ENCODE assay signal across 12 cellular contexts in the genomic region with DNA sequence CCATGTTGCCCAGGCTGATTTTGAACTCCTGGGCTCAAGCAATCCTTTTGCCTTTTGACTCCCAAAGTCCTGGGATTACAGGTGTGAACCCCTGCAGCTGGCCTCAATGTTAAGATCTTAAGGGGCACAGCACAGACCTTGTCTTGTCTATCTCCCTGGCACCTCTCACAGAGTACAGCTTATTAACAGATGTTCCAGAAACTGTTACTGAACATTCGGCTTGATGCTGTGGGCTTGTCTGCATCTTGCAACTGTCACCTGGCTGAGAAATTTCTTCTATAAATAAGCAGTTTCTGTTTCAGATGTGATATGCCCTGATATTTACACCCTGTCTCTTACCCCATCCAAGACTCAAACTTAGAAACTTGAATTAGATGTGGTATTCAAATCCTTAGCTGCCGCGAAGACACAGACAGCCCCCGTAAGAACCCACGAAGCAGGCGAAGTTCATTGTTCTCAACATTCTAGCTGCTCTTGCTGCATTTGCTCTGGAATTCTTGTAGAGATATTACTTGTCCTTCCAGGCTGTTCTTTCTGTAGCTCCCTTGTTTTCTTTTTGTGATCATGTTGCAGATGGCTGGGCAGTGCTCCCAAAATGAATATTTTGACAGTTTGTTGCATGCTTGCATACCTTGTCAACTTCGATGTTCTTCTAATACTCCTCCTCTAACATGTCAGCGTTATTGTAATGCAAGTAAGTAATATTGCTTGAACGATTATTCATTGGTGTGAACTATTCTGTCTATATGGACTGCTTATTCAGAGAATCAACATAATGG. TPM values are rescaled to one million over a fixed set of nuclear protein-coding genes. Genes with fewer than 3 reads are reported as not detected.
A peak's percentile ranks its signal among the peaks of the same experiment; 100 is the strongest.
DNase-seq lines count a peak whose midpoint lies in the region; ATAC-seq, FAIRE-seq and TF ChIP-seq lines count a peak whose summit lies in the region.
"Had no signal": no experiment of that assay in that cellular context is flagged by ENCODE, and none has a peak within 500 bp of the region (broad histone marks: within the 10 kb centered on the region; RNA-seq: fewer than 3 reads in every experiment).

A gene (plus strand): TSS at position 450 of the 779 bp plus-strand sequence. CDS start 115 bp downstream, at position 565.

- no peaks in the 10 kb centered on the region for H3F3A ChIP-seq in SK-N-SH (replicated peaks; ENCODE audit: insufficient read depth)

- no peak within 1 kb of the TSS for H3K23ac ChIP-seq in H1 (ENCODE audit: insufficient read length)

- H4K8ac ChIP-seq in H1 (ENCODE audit: extremely low read depth, insufficient read depth, low read length), result no peak within 1 kb of the TSS

- FAIRE-seq in GM12891 (lab: Jason Lieb, UNC), result peak; percentile 82
- FAIRE-seq in H1 (lab: Jason Lieb, UNC), result no peak
- FAIRE-seq: astrocyte had no signal

- H4K20me1 ChIP-seq in H1 (replicated peaks in 1 of 2; ENCODE audit: control insufficient read depth in 1 of 2, insufficient read depth in 2 of 2, low read length in 2 of 2) (peaks cover 0 to 2% of the 10 kb centered on the region in 2 experiments), SK-N-SH (ENCODE audit: insufficient read depth) (no peaks in the 10 kb centered on the region)

- H3K23me2 ChIP-seq in H1 (ENCODE audit: low read depth, low read length), result no peaks in the 10 kb centered on the region

- H2AFZ ChIP-seq in H1 (ENCODE audit: low read length) (peak within 1 kb of the TSS; percentile 67; the same call in 1 of the 2 replicates), SK-N-SH (ENCODE audit: low read depth) (no peak within 1 kb of the TSS)

- CTCF ChIA-PET in H1 (lab: Charles Lee; ENCODE audit: partially characterized antibody) (interaction anchor here (1.1 to 3.2 kb wide), 3 partner anchors 16 to 103 kb away, joined by 4 to 12 read pairs (median 8); no protein-coding TSS in a partner anchor), SK-N-SH (lab: Yijun Ruan, JAX) (interaction anchor here (4.0 kb wide), 1 partner anchor 103 kb away, joined by 20 read pairs; no protein-coding TSS in a partner anchor)

- no peak within 1 kb of the TSS for H3K27ac ChIP-seq in H1 (ENCODE audit: low read depth, low read length)
- no peak within 1 kb of the TSS for H3K27ac ChIP-seq in SK-N-SH (ENCODE audit: low read depth in 2 of 2, low read length in 1 of 2)

- peak within 1 kb of the TSS; percentile 55 for H4K91ac ChIP-seq in H1 (replicated peaks; ENCODE audit: insufficient read length, low read length)

- no peak within 1 kb of the TSS for H2BK15ac ChIP-seq in H1 (ENCODE audit: low read length)

- H3K56ac ChIP-seq in H1 (replicated peaks; ENCODE audit: insufficient read length, low read depth, low read length), result no peak within 1 kb of the TSS

- no peak within 1 kb of the TSS for H3K14ac ChIP-seq in H1 (ENCODE audit: insufficient read length)

- H3K4ac ChIP-seq in H1 (replicated peaks; ENCODE audit: insufficient read length, low read depth, low read length), result no peak within 1 kb of the TSS

- H3K18ac ChIP-seq in H1 (ENCODE audit: extremely low read depth, low read length), result no peak within 1 kb of the TSS

- H3K79me2 ChIP-seq in H1 (ENCODE audit: control insufficient read depth in 1 of 2, insufficient read depth in 2 of 2, low read length in 2 of 2), result no peaks in the 10 kb centered on the region
- H3K79me2 ChIP-seq in SK-N-SH (ENCODE audit: insufficient read depth), result no peaks in the 10 kb centered on the region

- TF ChIP-seq EP300 in H1 (IDR thresholded peaks at IDR 0.05; ENCODE audit: borderline replicate concordance in 1 of 2, low read depth in 2 of 2, low read length in 2 of 2) (no peak), SK-N-SH (IDR thresholded peaks at IDR 0.05; ENCODE audit: borderline replicate concordance in 1 of 2, low read depth in 1 of 2, low read length in 1 of 2) (no peak)

- TF ChIP-seq RAD21 in H1 (IDR thresholded peaks at IDR 0.05 in 1 of 2, conservative IDR thresholded peaks at IDR 0.05 in 1 of 2; ENCODE audit: low read depth in 2 of 2, low read length in 2 of 2), result no peak
- no peak for TF ChIP-seq RAD21 in SK-N-SH (IDR thresholded peaks at IDR 0.05; ENCODE audit: low read length)

- H3K4me3 ChIP-seq in H1 (ENCODE audit: extremely low read depth in 1 of 4, insufficient read depth in 2 of 4, low read depth in 3 of 4, low read length in 4 of 4) (no peak within 1 kb of the TSS), SK-N-SH (ENCODE audit: low read depth in 2 of 2, low read length in 1 of 2) (no peak within 1 kb of the TSS)
- H3K4me3 ChIP-seq: tibial nerve had no signal

- H3K4me2 ChIP-seq in H1 (ENCODE audit: insufficient read depth in 1 of 2, low read depth in 2 of 2, low read length in 2 of 2) (no peak within 1 kb of the TSS), SK-N-SH (no peak within 1 kb of the TSS)

- POLR2A ChIA-PET in H1 (lab: Charles Lee; ENCODE audit: partially characterized antibody), result no interaction called here
- POLR2A ChIA-PET in SK-N-SH (lab: Yijun Ruan, JAX), result interaction anchor here (0.6 to 0.7 kb wide), 2 partner anchors 8 to 49 kb away, joined by 3 to 4 read pairs; a partner anchor contains a TSS

- ATAC-seq in GM19463 (IDR thresholded peaks at IDR 0.05; ENCODE audit: unreplicated experiment) (peak; percentile 77), HG03066 (IDR thresholded peaks at IDR 0.05; ENCODE audit: low read depth, unreplicated experiment) (peak; percentile 65)

- TF ChIP-seq CTCF in H1 (IDR thresholded peaks at IDR 0.05; ENCODE audit: control extremely low read depth in 1 of 3, insufficient read depth in 1 of 3, low read depth in 1 of 3, low read length in 3 of 3) (no peak), SK-N-SH (IDR thresholded peaks at IDR 0.05) (no peak)

- H3K36me3 ChIP-seq in H1 (ENCODE audit: control insufficient read depth in 2 of 4, insufficient read depth in 4 of 4, low read length in 3 of 4) (no peaks in the 10 kb centered on the region), SK-N-SH (replicated peaks in 1 of 2; ENCODE audit: control insufficient read depth in 1 of 2, insufficient read depth in 2 of 2, low read length in 1 of 2) (no peaks in the 10 kb centered on the region)
- H3K36me3 ChIP-seq: tibial nerve had no signal

- no peaks in the 10 kb centered on the region for H3K79me1 ChIP-seq in H1 (ENCODE audit: low read depth, low read length)

- H2AK5ac ChIP-seq in H1 (ENCODE audit: low read depth, low read length), result no peak within 1 kb of the TSS

- H2BK12ac ChIP-seq in H1 (ENCODE audit: low read depth, low read length), result no peak within 1 kb of the TSS

- no peaks in the 10 kb centered on the region for H3K9me2 ChIP-seq in SK-N-SH

- no peak within 1 kb of the TSS for H4K5ac ChIP-seq in H1 (ENCODE audit: insufficient read length, low read depth, low read length)

- H3K9ac ChIP-seq in H1 (replicated peaks in 1 of 4; ENCODE audit: extremely low read depth in 1 of 4, low read depth in 3 of 4, low read length in 3 of 4), result no peak within 1 kb of the TSS
- no peak within 1 kb of the TSS for H3K9ac ChIP-seq in SK-N-SH

- no peaks in the 10 kb centered on the region for H3K27me3 ChIP-seq in H1 (replicated peaks in 1 of 4; ENCODE audit: control insufficient read depth in 3 of 4, extremely low read depth in 1 of 4, insufficient read depth in 3 of 4, low read length in 3 of 4)
- H3K27me3 ChIP-seq in SK-N-SH (ENCODE audit: insufficient read depth), result no peaks in the 10 kb centered on the region
- H3K27me3 ChIP-seq: tibial nerve had no signal

- H3K4me1 ChIP-seq in H1 (replicated peaks in 1 of 4; ENCODE audit: control insufficient read depth in 3 of 4, insufficient read depth in 4 of 4, low read length in 3 of 4) (no peaks in the 10 kb centered on the region), SK-N-SH (ENCODE audit: control insufficient read depth in 1 of 2, insufficient read depth in 2 of 2, low read depth in 1 of 2, low read length in 1 of 2) (no peaks in the 10 kb centered on the region)

- peak; percentile 82; the same call in 1 of the 2 replicates for TF ChIP-seq POLR2A in GM12891 (IDR thresholded peaks at IDR 0.05; ENCODE audit: low read depth, low read length)
- TF ChIP-seq POLR2A in H1 (IDR thresholded peaks at IDR 0.05; ENCODE audit: control extremely low read depth in 1 of 2, low read depth in 2 of 2, low read length in 2 of 2), result no peak

- no peak for DNase-seq in GM12891 (ENCODE audit: insufficient read length, low spot score)
- no peak for DNase-seq in H1 (ENCODE audit: low read depth in 1 of 2, low spot score in 2 of 2)
- no peak for DNase-seq in NK-92 treated with Interleukin-12 subunit alpha and Interleukin-12 subunit beta, amount 100 ng/mL, for 24 hours (lab: John Stamatoyannopoulos, UW)
- DNase-seq in SK-N-DZ (ENCODE audit: low spot score), result no peak
- DNase-seq in SK-N-SH, result no peak
- DNase-seq in T1000 (lab: John Stamatoyannopoulos, UW), result no peak
- DNase-seq: DMS153, NCI-H1092 treated with DMSO at 0.1 percent for 48 hours had no signal

- H2BK120ac ChIP-seq in H1 (replicated peaks; ENCODE audit: low read depth, low read length), result no peak within 1 kb of the TSS

- WGBS in H1 (ENCODE audit: extremely low coverage in 1 of 2, insufficient coverage in 1 of 2, insufficient read length in 1 of 2, insufficient replicate concordance in 2 of 2, low coverage in 1 of 2, low lambda C conversion rate in 2 of 2, missing lambda C conversion rate in 1 of 2), 2 experiments, result 79% methylated on average over 9 of the region's 9 CpGs; no CpG with 5 or more reads in 1 of the 2 experiments
- WGBS in SK-N-SH (ENCODE audit: low lambda C conversion rate), result 63% methylated on average over 9 of the region's 9 CpGs

- no peak within 1 kb of the TSS for H2BK5ac ChIP-seq in H1 (ENCODE audit: low read depth, low read length)

- no peak within 1 kb of the TSS for H2BK20ac ChIP-seq in H1 (ENCODE audit: low read length)

- no peaks in the 10 kb centered on the region for H3K9me3 ChIP-seq in H1 (ENCODE audit: insufficient read depth in 2 of 2, low read depth in 1 of 2, low read length in 1 of 2)
- no peaks in the 10 kb centered on the region for H3K9me3 ChIP-seq in SK-N-SH
- H3K9me3 ChIP-seq: tibial nerve had no signal

TF ChIP-seq in SK-N-SH, 30 proteins besides CTCF, POLR2A, EP300 and RAD21 (continues in another document):
- no peak for TF ChIP-seq RXRA (IDR thresholded peaks at IDR 0.05; ENCODE audit: borderline replicate concordance, low read depth)

RNA-seq across cellular contexts. Expression of the gene that starts here (rescaled TPM):
- polyA plus RNA-seq in GM12891 (2012; ENCODE audit: low read depth, missing spikeins), result 107 TPM
- not detected in 2 replicates for total RNA-seq in H1 (2021; fragmentation: NEBNext Ultra II Directional; extraction: Animal tissue kit (Norgen Biotek cat#: 25700))
- polyA plus RNA-seq in H1 (2011; rRNA removed) (not detected in 2 replicates), SK-N-SH (2012; rRNA removed) (0.08 TPM in 1 of 2 replicates, not detected in the other)
- polyA plus RNA-seq in H1 (2011; cell fraction: cytosol; rRNA removed), result not detected
- polyA plus RNA-seq in H1 (2011; cell fraction: nucleus; rRNA removed), result not detected
- polyA plus RNA-seq in H1 (2012, experiment 1 of 2), result not detected in 4 replicates
- not detected for polyA plus RNA-seq in H1 (2012, experiment 2 of 2)
- not detected for polyA plus RNA-seq in H1 (2013, experiment 1 of 2)
- polyA plus RNA-seq in H1 (2013, experiment 2 of 2), result not detected
- polyA minus RNA-seq in H1 (2011; rRNA and poly(A)+ RNA removed), result not detected in 2 replicates
- polyA minus RNA-seq in H1 (2011; cell fraction: cytosol; rRNA and poly(A)+ RNA removed), result not detected
- polyA minus RNA-seq in H1 (2011; cell fraction: nucleus; rRNA and poly(A)+ RNA removed), result not detected
- polyA plus RNA-seq in SK-N-DZ (2014; cell fraction: cytosol; rRNA removed), result not detected in 2 replicates
- not detected in 2 replicates for polyA plus RNA-seq in SK-N-DZ (2014; cell fraction: nucleus; rRNA removed)
- 0.08 TPM in 1 of 2 replicates, not detected in the other for polyA plus RNA-seq in SK-N-SH (2012; cell fraction: cytosol; rRNA removed)
- polyA plus RNA-seq in SK-N-SH (2012; cell fraction: nucleus; rRNA removed), result 0.13 and 0.23 TPM in 2 replicates
- total RNA-seq: astrocyte, tibial nerve had no signal
